ENCODE assay signal across 7 cellular contexts in genomic region chr14:25430808-25431207, GRCh38.
"Had no signal": no experiment of that assay in that cellular context is flagged by ENCODE, and none has a peak within 500 bp of the region (broad histone marks: within the 10 kb centered on the region; RNA-seq: fewer than 3 reads in every experiment).

No MANE protein-coding gene starts in this region.

- DNase-seq: GF-D8 had no signal

- H3K4me3 ChIP-seq: GM12878 had no signal

- FAIRE-seq: G401.6, GM12878, GM12891, GM12892, GM18507, GM19239 had no signal
